Comparison of ENCODE assay signal across 16 cellular contexts in the genomic region with DNA sequence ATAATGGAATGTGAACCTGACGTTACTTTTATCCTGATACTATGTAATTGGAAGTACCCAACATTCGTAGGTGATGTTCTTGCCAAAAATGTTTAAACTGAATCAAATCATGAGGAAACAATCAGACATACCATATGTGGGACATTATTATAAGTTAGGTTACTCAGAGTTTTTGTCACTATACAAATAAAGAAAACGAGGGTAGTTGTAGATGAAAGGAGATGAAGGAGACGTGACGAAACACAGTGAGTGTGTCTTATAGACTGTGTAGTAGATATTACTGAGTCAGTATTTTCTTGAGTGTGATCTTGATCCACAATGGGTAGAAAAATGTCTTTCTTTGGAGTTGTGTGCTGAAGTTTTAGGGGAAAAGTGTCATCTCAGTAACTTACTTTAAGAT.
DNase-seq lines count a peak whose midpoint lies in the region; ATAC-seq, FAIRE-seq and TF ChIP-seq lines count a peak whose summit lies in the region.
"Had no signal": no experiment of that assay in that cellular context is flagged by ENCODE, and none has a peak within 500 bp of the region (broad histone marks: within the 10 kb centered on the region; RNA-seq: fewer than 3 reads in every experiment).

No MANE protein-coding gene starts in this region.

- no peaks in the 10 kb centered on the region for H3K36me3 ChIP-seq in brain microvascular endothelial cell (replicated peaks)

- no peak overlapping the region for H3K4me3 ChIP-seq in brain microvascular endothelial cell (ENCODE audit: low read depth, low read length)
- no peak overlapping the region for H3K4me3 ChIP-seq in fibroblast of the aortic adventitia (ENCODE audit: low read depth, low read length)
- H3K4me3 ChIP-seq: GM12878, GM23338 had no signal

- H3K27me3 ChIP-seq in brain microvascular endothelial cell (replicated peaks) = no peaks in the 10 kb centered on the region

- DNase-seq in GM12892 (ENCODE audit: insufficient read length) (no peak), brain microvascular endothelial cell (no peak), fibroblast of the aortic adventitia (ENCODE audit: low read depth) (peak; percentile 22), NCI-H2227 (lab: John Stamatoyannopoulos, UW; ENCODE audit: unreplicated experiment) (no peak)
- no peak for DNase-seq in stimulated activated naive CD4-positive, alpha-beta T cell treated with Interleukin-2 at 50 U/mL for 16 hours (lab: John Stamatoyannopoulos, UW)
- DNase-seq: C1 segment of cervical spinal cord; CD4-positive, alpha-beta T cell; DMS79; H7; Kasumi-1; KBM-7 had no signal

- peak; percentile 50 for FAIRE-seq in GM12892 (lab: Jason Lieb, UNC)

- in situ Hi-C loops in brain microvascular endothelial cell (cut with HindIII; ENCODE audit: low pct_ligation_motif_present, low sequenced_read_pairs) = no loop called here

- peak overlapping the region; percentile 44 for H3K27ac ChIP-seq in brain microvascular endothelial cell
- H3K27ac ChIP-seq: HL-60 had no signal

- no peak for TF ChIP-seq CTCF in brain microvascular endothelial cell (IDR thresholded peaks at IDR 0.05; ENCODE audit: low read depth, low read length, missing control alignments)
- no peak for TF ChIP-seq CTCF in fibroblast of the aortic adventitia (IDR thresholded peaks at IDR 0.05; ENCODE audit: insufficient read depth, low read length)

- TF ChIP-seq POLR2A in GM12892 (IDR thresholded peaks at IDR 0.05; ENCODE audit: low read depth, low read length) = no peak

- ATAC-seq in HG03159 (IDR thresholded peaks at IDR 0.05; ENCODE audit: unreplicated experiment) (no peak), GM18858 (IDR thresholded peaks at IDR 0.05; ENCODE audit: unreplicated experiment) (no peak)
- ATAC-seq: GM12878, GM23338 had no signal
